Comparison of ENCODE assay signal across 17 cellular contexts in genomic region chr20:36342721-36343120, GRCh38. TPM values are rescaled to one million over a fixed set of nuclear protein-coding genes. Genes with fewer than 3 reads are reported as not detected.
DNase-seq lines count a peak whose midpoint lies in the region; TF ChIP-seq lines count a peak whose summit lies in the region.
"Had no signal": no experiment of that assay in that cellular context is flagged by ENCODE, and none has a peak within 500 bp of the region (broad histone marks: within the 10 kb centered on the region; RNA-seq: fewer than 3 reads in every experiment).

No MANE protein-coding gene starts in this region.

- H3K9ac ChIP-seq in neuronal stem cell (ENCODE audit: low read depth, low read length, poor library complexity) = no peak overlapping the region
- H3K9ac ChIP-seq: GM23248 had no signal

- H3K27ac ChIP-seq in WERI-Rb-1 (no peak overlapping the region), neuronal stem cell (replicated peaks; ENCODE audit: low read length) (no peak overlapping the region), spleen (no peak overlapping the region), substantia nigra (ENCODE audit: low read depth, low read length, poor library complexity, severe bottlenecking) (no peak overlapping the region)
- H3K27ac ChIP-seq: GM23248 had no signal

- no peak overlapping the region for H2AFZ ChIP-seq in neuronal stem cell (ENCODE audit: low read length)
- H2AFZ ChIP-seq: GM23248 had no signal

- H2BK15ac ChIP-seq in neuronal stem cell (ENCODE audit: low read length) = no peak overlapping the region

- H3K36me3 ChIP-seq in WERI-Rb-1 (no peaks in the 10 kb centered on the region), neuronal stem cell (replicated peaks in 1 of 2; ENCODE audit: control insufficient read depth in 2 of 2, insufficient read depth in 2 of 2, low read length in 2 of 2) (no peaks in the 10 kb centered on the region), spleen (no peaks in the 10 kb centered on the region)

- DNase-seq in WERI-Rb-1 (no peak), neuronal stem cell (ENCODE audit: low spot score) (no peak), spleen (peak; percentile 25), nucleus accumbens (lab: John Stamatoyannopoulos, UW) (no peak), substantia nigra (lab: John Stamatoyannopoulos, UW) (no peak), NK-92 (lab: John Stamatoyannopoulos, UW; ENCODE audit: unreplicated experiment) (no peak)
- DNase-seq: C1 segment of cervical spinal cord; CD4-positive, CD25-positive, alpha-beta regulatory T cell; CD8-positive, alpha-beta T cell; DMS 273 treated with DMSO at 0.1 percent for 48 hours; DMS79; EL; GDM1; GM23248; H7; HCEC 1CT had no signal

- no CpG with 5 or more reads among the region's 3 CpGs for WGBS in neuronal stem cell (ENCODE audit: extremely low coverage in 2 of 2, insufficient read length in 2 of 2, insufficient replicate concordance in 1 of 2), 2 donors
- 66 to 72% (median 69%) methylated on average over 3 of the region's 3 CpGs for WGBS in spleen, 5 donors

- no peak overlapping the region for H2BK5ac ChIP-seq in neuronal stem cell (ENCODE audit: low read length)

- no peak overlapping the region for H3K4ac ChIP-seq in neuronal stem cell (ENCODE audit: low read length)

- peak overlapping the region; percentile 12 for H3K18ac ChIP-seq in neuronal stem cell (ENCODE audit: low read length)

- H3K4me1 ChIP-seq in neuronal stem cell (ENCODE audit: control insufficient read depth in 2 of 2, insufficient read depth in 1 of 2, low read depth in 1 of 2, low read length in 2 of 2) (no peaks in the 10 kb centered on the region), spleen (no peaks in the 10 kb centered on the region)

- no peak overlapping the region for H3K14ac ChIP-seq in neuronal stem cell (ENCODE audit: low read length)

- H3K4me2 ChIP-seq in neuronal stem cell (ENCODE audit: insufficient read depth, low read length, poor library complexity, severe bottlenecking) = no peak overlapping the region

- no peak overlapping the region for H2BK120ac ChIP-seq in neuronal stem cell (ENCODE audit: low read depth, low read length)

- peaks cover 2% of the 10 kb centered on the region for H3K79me1 ChIP-seq in neuronal stem cell (ENCODE audit: low read depth, low read length)

- no peaks in the 10 kb centered on the region for H3K27me3 ChIP-seq in WERI-Rb-1 (ENCODE audit: insufficient read depth, low read depth, severe bottlenecking)
- peaks cover 0 to 14% (median 0%) of the 10 kb centered on the region in 3 experiments for H3K27me3 ChIP-seq in neuronal stem cell (ENCODE audit: control insufficient read depth in 3 of 3, insufficient read depth in 3 of 3, low read depth in 1 of 3, low read length in 3 of 3)
- H3K27me3 ChIP-seq in spleen (replicated peaks in 1 of 7) = peaks cover 0 to 43% (median 0%) of the 10 kb centered on the region in 7 donors

- no peak overlapping the region for H4K91ac ChIP-seq in neuronal stem cell (ENCODE audit: low read depth, low read length, poor library complexity)

- TF ChIP-seq CTCF in WERI-Rb-1 (IDR thresholded peaks at IDR 0.05; ENCODE audit: low read depth, low read length) = peak; percentile 22; the same call in 1 of the 2 replicates
- TF ChIP-seq CTCF in spleen (IDR thresholded peaks at IDR 0.05 in 8 of 11, conservative IDR thresholded peaks at IDR 0.05 in 3 of 11) = no peak

- H4K8ac ChIP-seq in neuronal stem cell (ENCODE audit: low read depth, low read length) = no peak overlapping the region

- intact Hi-C loops in spleen (cut with DNase I; ENCODE audit: low total_unique reads) = no loop called here

- H2AK5ac ChIP-seq in neuronal stem cell (ENCODE audit: low read depth, low read length) = no peak overlapping the region

- no peak overlapping the region for H2BK12ac ChIP-seq in neuronal stem cell (ENCODE audit: low read length)

- H3K9me3 ChIP-seq in WERI-Rb-1 (ENCODE audit: severe bottlenecking) (no peaks in the 10 kb centered on the region), neuronal stem cell (replicated peaks in 1 of 2; ENCODE audit: control insufficient read depth in 2 of 2, insufficient read depth in 1 of 2, low read depth in 1 of 2, low read length in 2 of 2) (no peaks in the 10 kb centered on the region), spleen (no peaks in the 10 kb centered on the region)

- H3K23ac ChIP-seq in neuronal stem cell (ENCODE audit: low read depth, low read length, poor library complexity) = no peak overlapping the region

- TF ChIP-seq POLR2A in spleen (IDR thresholded peaks at IDR 0.05) = no peak

- H3K4me3 ChIP-seq in WERI-Rb-1 (ENCODE audit: low read depth, low read length) (no peak overlapping the region), neuronal stem cell (ENCODE audit: low read length in 2 of 2) (no peak overlapping the region), spleen (no peak overlapping the region)
- H3K4me3 ChIP-seq: GM12878, GM23248 had no signal

RNA-seq across cellular contexts. Expression of gene DLGAP4, which starts 36.6 kb away (rescaled TPM):
- 98.6 TPM for polyA plus RNA-seq in neuronal stem cell (2013, experiment 1 of 2)
- polyA plus RNA-seq in neuronal stem cell (2013, experiment 2 of 2) = 99.8 TPM
- 10 to 100 TPM; 44.5 to 60.9 (median 47.7) TPM for total RNA-seq in spleen
- 10 to 100 TPM; 12.0 to 28.4 (median 23.7) TPM for polyA plus RNA-seq in spleen
